Comparison of ENCODE assay signal across 28 cellular contexts in the genomic region with DNA sequence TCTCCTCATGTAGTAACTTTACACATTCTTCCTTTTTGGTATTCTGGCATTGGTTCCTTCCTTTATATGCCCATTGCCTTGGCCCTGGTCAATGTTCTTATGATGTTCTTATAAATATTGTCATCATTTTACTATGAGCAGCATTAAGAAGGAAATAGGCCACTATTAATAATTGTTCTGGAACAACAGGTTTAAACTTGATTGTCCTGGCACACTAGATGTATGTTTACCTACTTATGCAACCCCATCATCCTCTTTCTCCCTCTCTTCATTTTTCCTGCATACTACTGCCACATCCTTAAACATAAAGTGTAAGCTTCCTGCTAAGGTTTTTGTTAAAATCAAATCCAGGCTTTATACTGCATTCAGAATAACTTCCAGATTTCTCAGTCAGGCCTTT.
"Had no signal": no experiment of that assay in that cellular context is flagged by ENCODE, and none has a peak within 500 bp of the region (broad histone marks: within the 10 kb centered on the region; RNA-seq: fewer than 3 reads in every experiment).

No MANE protein-coding gene starts in this region.

- H3K27me3 ChIP-seq: cardiac muscle cell had no signal

- H3K4me3 ChIP-seq: cardiac muscle cell had no signal

- H3K9me3 Mint-ChIP-seq: activated CD4-positive, alpha-beta T cell treated with anti-CD3 and anti-CD28 coated beads, Interleukin-2, amount 10 ng/mL, durations not matched to agents 24 days and 14 days; activated naive CD4-positive, alpha-beta T cell treated with anti-CD3 and anti-CD28 coated beads, Interleukin-2, amount 50 U/mL, for 24 hours; activated naive CD8-positive, alpha-beta T cell treated with anti-CD3 and anti-CD28 coated beads, Interleukin-2, amount 10 ng/mL, durations not matched to agents 7 days and 5 days; activated T-cell treated with anti-CD3 and anti-CD28 coated beads, Interleukin-2, amount 50 U/mL, for 24 hours; activated T-helper 2 cell treated with anti-CD3 and anti-CD28 coated beads, Interferon-gamma antibody, Interleukin-2, Interleukin-4, amounts not matched to agents 10 μg/mL and 5 μg/mL and 100 μg/mL, durations not matched to agents 14 hours and 24 hours and 36 hours; brain; central memory CD8-positive, alpha-beta T cell had no signal

- DNase-seq: activated CD4-positive, alpha-beta T cell treated with anti-CD3 and anti-CD28 coated beads, Interleukin-2, amount 10 ng/mL, durations not matched to agents 24 days and 14 days; activated CD4-positive, alpha-beta T cell treated with anti-CD3 and anti-CD28 coated beads, Interleukin-2, amount 50 U/mL, for 4 hours; activated CD8-positive, alpha-beta T cell treated with anti-CD3 and anti-CD28 coated beads for 36 hours; activated gamma-delta T cell; activated naive CD4-positive, alpha-beta T cell treated with Interleukin-2 at 50 U/mL for 16 hours; activated naive CD8-positive, alpha-beta T cell treated with anti-CD3 and anti-CD28 coated beads, Interleukin-2, amount 10 ng/mL, durations not matched to agents 7 days and 5 days; activated T-cell treated with anti-CD3 and anti-CD28 coated beads, Interleukin-2, amount 50 U/mL, for 24 hours; amygdala; NCI-H1105; NCI-H1417 treated with DMSO at 0.1 percent for 48 hours; NCI-H187 treated with DMSO at 0.1 percent for 48 hours; NCI-H2081; NCI-H2171 treated with DMSO at 0.1 percent for 48 hours; NCI-H2227 treated with DMSO at 0.1 percent for 48 hours; NCI-H446; NCI-H524; NCI-H69; NCI-H82; SIG-M5; T1000 had no signal

- H3K27ac ChIP-seq: cardiac muscle cell, KMS-11, RWPE1 had no signal

- H3K27me3 Mint-ChIP-seq: activated CD4-positive, alpha-beta T cell treated with anti-CD3 and anti-CD28 coated beads, Interleukin-2, amount 10 ng/mL, durations not matched to agents 24 days and 14 days; activated naive CD4-positive, alpha-beta T cell treated with anti-CD3 and anti-CD28 coated beads, Interleukin-2, amount 50 U/mL, for 24 hours; activated T-cell treated with anti-CD3 and anti-CD28 coated beads, Interleukin-2, amount 50 U/mL, for 24 hours; central memory CD8-positive, alpha-beta T cell had no signal

- H3K36me3 Mint-ChIP-seq: activated naive CD4-positive, alpha-beta T cell treated with anti-CD3 and anti-CD28 coated beads, Interleukin-2, amount 50 U/mL, for 24 hours; activated naive CD8-positive, alpha-beta T cell treated with anti-CD3 and anti-CD28 coated beads, Interleukin-2, amount 10 ng/mL, durations not matched to agents 7 days and 5 days; brain had no signal

- H3K4me3 Mint-ChIP-seq: activated CD4-positive, alpha-beta T cell treated with anti-CD3 and anti-CD28 coated beads, Interleukin-2, amount 10 ng/mL, durations not matched to agents 24 days and 14 days; activated CD8-positive, alpha-beta T cell treated with anti-CD3 and anti-CD28 coated beads for 36 hours; activated naive CD4-positive, alpha-beta T cell treated with anti-CD3 and anti-CD28 coated beads, Interleukin-2, amount 50 U/mL, for 24 hours; activated naive CD8-positive, alpha-beta T cell treated with anti-CD3 and anti-CD28 coated beads, Interleukin-2, amount 10 ng/mL, durations not matched to agents 7 days and 5 days; activated T-cell treated with anti-CD3 and anti-CD28 coated beads, Interleukin-2, amount 50 U/mL, for 24 hours; brain; central memory CD8-positive, alpha-beta T cell had no signal

- H3K27ac Mint-ChIP-seq: activated CD4-positive, alpha-beta T cell treated with anti-CD3 and anti-CD28 coated beads, Interleukin-2, amount 10 ng/mL, durations not matched to agents 24 days and 14 days; activated CD8-positive, alpha-beta T cell treated with anti-CD3 and anti-CD28 coated beads for 36 hours; activated naive CD4-positive, alpha-beta T cell treated with anti-CD3 and anti-CD28 coated beads, Interleukin-2, amount 50 U/mL, for 24 hours; activated naive CD8-positive, alpha-beta T cell treated with anti-CD3 and anti-CD28 coated beads, Interleukin-2, amount 10 ng/mL, durations not matched to agents 7 days and 5 days; activated T-cell treated with anti-CD3 and anti-CD28 coated beads, Interleukin-2, amount 50 U/mL, for 24 hours; activated T-helper 2 cell treated with anti-CD3 and anti-CD28 coated beads, Interferon-gamma antibody, Interleukin-2, Interleukin-4, amounts not matched to agents 10 μg/mL and 5 μg/mL and 100 μg/mL, durations not matched to agents 14 hours and 24 hours and 36 hours; brain had no signal

- H3K4me1 Mint-ChIP-seq: activated CD4-positive, alpha-beta T cell treated with anti-CD3 and anti-CD28 coated beads, Interleukin-2, amount 10 ng/mL, durations not matched to agents 24 days and 14 days; activated naive CD4-positive, alpha-beta T cell treated with anti-CD3 and anti-CD28 coated beads, Interleukin-2, amount 50 U/mL, for 24 hours; central memory CD8-positive, alpha-beta T cell had no signal

- H3K36me3 ChIP-seq: cardiac muscle cell had no signal

- ATAC-seq: activated CD8-positive, alpha-beta T cell treated with anti-CD3 and anti-CD28 coated beads for 36 hours; Right ventricle myocardium inferior had no signal
